In genomic region chr22:37219534-37219933, GRCh38 we compare ENCODE assay signal across 12 cellular contexts. TPM values are rescaled to one million over a fixed set of nuclear protein-coding genes. Genes with fewer than 3 reads are reported as not detected.
DNase-seq lines count a peak whose midpoint lies in the region; ATAC-seq and FAIRE-seq lines count a peak whose summit lies in the region.
"Had no signal": no experiment of that assay in that cellular context is flagged by ENCODE, and none has a peak within 500 bp of the region (broad histone marks: within the 10 kb centered on the region; RNA-seq: fewer than 3 reads in every experiment).

No MANE protein-coding gene starts in this region.

- peaks cover 41% of the 10 kb centered on the region for H3K36me3 Mint-ChIP-seq in activated CD8-positive, alpha-beta memory T cell treated with anti-CD3 and anti-CD28 coated beads, Interleukin-2, amount 10 ng/mL, durations not matched to agents 7 days and 5 days
- peaks cover 48% of the 10 kb centered on the region for H3K36me3 Mint-ChIP-seq in activated CD4-positive, alpha-beta memory T cell treated with anti-CD3 and anti-CD28 coated beads, Interleukin-2, amount 10 ng/mL, durations not matched to agents 7 days and 5 days (ENCODE audit: low read depth)
- peaks cover 36% of the 10 kb centered on the region for H3K36me3 Mint-ChIP-seq in stimulated activated naive CD8-positive, alpha-beta T cell treated with anti-CD3 and anti-CD28 coated beads, Interleukin-15, Interleukin-2, amounts not matched to agents 100 ng/mL and 50 ng/mL, for 24 hours (ENCODE audit: low read depth)

- peak overlapping the region; percentile 92 for H3K27ac Mint-ChIP-seq in activated CD8-positive, alpha-beta memory T cell treated with anti-CD3 and anti-CD28 coated beads, Interleukin-2, amount 10 ng/mL, durations not matched to agents 7 days and 5 days
- peak overlapping the region; percentile 93 for H3K27ac Mint-ChIP-seq in activated CD4-positive, alpha-beta memory T cell treated with anti-CD3 and anti-CD28 coated beads, Interleukin-2, amount 10 ng/mL, durations not matched to agents 7 days and 5 days
- H3K27ac Mint-ChIP-seq in stimulated activated naive CD8-positive, alpha-beta T cell treated with anti-CD3 and anti-CD28 coated beads, Interleukin-15, Interleukin-2, amounts not matched to agents 100 ng/mL and 50 ng/mL, for 24 hours, result peak overlapping the region; percentile 84
- H3K27ac Mint-ChIP-seq: dendritic cell treated with granulocyte-macrophage colony-stimulating factor and Interleukin-4, amounts not matched to agents 40 ng/mL and 50 ng/mL, for 4 days had no signal

- H3K4me1 ChIP-seq in small intestine (ENCODE audit: control insufficient read depth in 2 of 2, insufficient read depth in 1 of 2, low read depth in 1 of 2, low read length in 1 of 2), result no peaks in the 10 kb centered on the region

- CTCF ChIA-PET in activated CD8-positive, alpha-beta memory T cell treated with anti-CD3 and anti-CD28 coated beads, Interleukin-2, amount 10 ng/mL, durations not matched to agents 7 days and 5 days (lab: Charles Lee), result interaction anchor here (1.0 to 5.7 kb wide), 11 partner anchors 11 to 57 kb away, joined by 3 to 62 read pairs (median 4); partner anchors contain the start of gene RAC2
- CTCF ChIA-PET in activated CD4-positive, alpha-beta memory T cell treated with anti-CD3 and anti-CD28 coated beads, Interleukin-2, amount 10 ng/mL, durations not matched to agents 7 days and 5 days (lab: Charles Lee), result interaction anchor here (0.9 to 2.1 kb wide), 5 partner anchors 19 to 41 kb away, joined by 3 to 12 read pairs (median 4); no protein-coding TSS in a partner anchor

- H3K27me3 ChIP-seq in small intestine (ENCODE audit: control insufficient read depth in 2 of 2, insufficient read depth in 2 of 2, low read length in 2 of 2), result no peaks in the 10 kb centered on the region

- POLR2A ChIA-PET in activated CD4-positive, alpha-beta memory T cell treated with anti-CD3 and anti-CD28 coated beads, Interleukin-2, amount 10 ng/mL, durations not matched to agents 7 days and 5 days (lab: Charles Lee), result interaction anchor here (0.9 to 9.1 kb wide), 9 partner anchors 10 to 189 kb away, joined by 3 to 113 read pairs (median 5); partner anchors contain the start of gene RAC2

- no peak overlapping the region for H3K4me3 ChIP-seq in small intestine (ENCODE audit: low read depth in 1 of 2, low read length in 2 of 2)

- peaks cover 2% of the 10 kb centered on the region for H3K9me3 Mint-ChIP-seq in activated CD8-positive, alpha-beta memory T cell treated with anti-CD3 and anti-CD28 coated beads, Interleukin-2, amount 10 ng/mL, durations not matched to agents 7 days and 5 days (ENCODE audit: low read depth)
- peaks cover 11% of the 10 kb centered on the region for H3K9me3 Mint-ChIP-seq in activated CD4-positive, alpha-beta memory T cell treated with anti-CD3 and anti-CD28 coated beads, Interleukin-2, amount 10 ng/mL, durations not matched to agents 7 days and 5 days
- peaks cover 8% of the 10 kb centered on the region for H3K9me3 Mint-ChIP-seq in stimulated activated naive CD8-positive, alpha-beta T cell treated with anti-CD3 and anti-CD28 coated beads, Interleukin-15, Interleukin-2, amounts not matched to agents 100 ng/mL and 50 ng/mL, for 24 hours

- WGBS in small intestine, 3 donors, result 74 to 80% (median 76%) methylated on average over 6 of the region's 6 CpGs

- no peaks in the 10 kb centered on the region for H3K9me3 ChIP-seq in small intestine (ENCODE audit: control insufficient read depth, low read depth)

- DNase-seq in activated CD8-positive, alpha-beta memory T cell treated with anti-CD3 and anti-CD28 coated beads, Interleukin-2, amount 10 ng/mL, durations not matched to agents 7 days and 5 days, result no peak
- DNase-seq in activated CD8-positive, alpha-beta memory T cell treated with anti-CD3 and anti-CD28 coated beads for 24 hours, result no peak
- no peak for DNase-seq in activated CD4-positive, alpha-beta memory T cell treated with anti-CD3 and anti-CD28 coated beads, Interleukin-2, amount 10 ng/mL, durations not matched to agents 7 days and 5 days
- DNase-seq in small intestine, result no peak
- DNase-seq: mesendoderm, NCI-H510A treated with DMSO at 0.1 percent for 48 hours had no signal

- no peaks in the 10 kb centered on the region for H3K27me3 Mint-ChIP-seq in activated CD8-positive, alpha-beta memory T cell treated with anti-CD3 and anti-CD28 coated beads, Interleukin-2, amount 10 ng/mL, durations not matched to agents 7 days and 5 days
- H3K27me3 Mint-ChIP-seq in activated CD4-positive, alpha-beta memory T cell treated with anti-CD3 and anti-CD28 coated beads, Interleukin-2, amount 10 ng/mL, durations not matched to agents 7 days and 5 days, result peaks cover 1% of the 10 kb centered on the region
- H3K27me3 Mint-ChIP-seq in stimulated activated naive CD8-positive, alpha-beta T cell treated with anti-CD3 and anti-CD28 coated beads, Interleukin-15, Interleukin-2, amounts not matched to agents 100 ng/mL and 50 ng/mL, for 24 hours, result no peaks in the 10 kb centered on the region

- H3K36me3 ChIP-seq in small intestine (ENCODE audit: control insufficient read depth in 2 of 2, insufficient read depth in 2 of 2, low read length in 2 of 2), result no peaks in the 10 kb centered on the region

- peak overlapping the region; percentile 71 for H3K4me3 Mint-ChIP-seq in activated CD8-positive, alpha-beta memory T cell treated with anti-CD3 and anti-CD28 coated beads, Interleukin-2, amount 10 ng/mL, durations not matched to agents 7 days and 5 days
- peak overlapping the region; percentile 63 for H3K4me3 Mint-ChIP-seq in activated CD4-positive, alpha-beta memory T cell treated with anti-CD3 and anti-CD28 coated beads, Interleukin-2, amount 10 ng/mL, durations not matched to agents 7 days and 5 days
- H3K4me3 Mint-ChIP-seq in stimulated activated naive CD8-positive, alpha-beta T cell treated with anti-CD3 and anti-CD28 coated beads, Interleukin-15, Interleukin-2, amounts not matched to agents 100 ng/mL and 50 ng/mL, for 24 hours, result peak overlapping the region; percentile 80
- H3K4me3 Mint-ChIP-seq: dendritic cell treated with granulocyte-macrophage colony-stimulating factor and Interleukin-4, amounts not matched to agents 40 ng/mL and 50 ng/mL, for 4 days had no signal

- H3K4me1 Mint-ChIP-seq in activated CD8-positive, alpha-beta memory T cell treated with anti-CD3 and anti-CD28 coated beads, Interleukin-2, amount 10 ng/mL, durations not matched to agents 7 days and 5 days, result peaks cover 80% of the 10 kb centered on the region
- H3K4me1 Mint-ChIP-seq in activated CD4-positive, alpha-beta memory T cell treated with anti-CD3 and anti-CD28 coated beads, Interleukin-2, amount 10 ng/mL, durations not matched to agents 7 days and 5 days, result peaks cover 72% of the 10 kb centered on the region
- peaks cover 85% of the 10 kb centered on the region for H3K4me1 Mint-ChIP-seq in stimulated activated naive CD8-positive, alpha-beta T cell treated with anti-CD3 and anti-CD28 coated beads, Interleukin-15, Interleukin-2, amounts not matched to agents 100 ng/mL and 50 ng/mL, for 24 hours (ENCODE audit: low read depth)

- ATAC-seq in activated CD8-positive, alpha-beta memory T cell treated with anti-CD3 and anti-CD28 coated beads, Interleukin-2, amount 10 ng/mL, durations not matched to agents 7 days and 5 days, result peak; percentile 18
- ATAC-seq in HG02798 (IDR thresholded peaks at IDR 0.05; ENCODE audit: poor library complexity, unreplicated experiment) (peak; percentile 22), HG02884 (IDR thresholded peaks at IDR 0.05; ENCODE audit: unreplicated experiment) (no peak), GM21576 (IDR thresholded peaks at IDR 0.05; ENCODE audit: unreplicated experiment) (no peak)
- ATAC-seq: right cardiac atrium had no signal

- peak overlapping the region in 1 of 2 donors; percentile 87 for H3K27ac ChIP-seq in small intestine (ENCODE audit: low read depth in 1 of 2, low read length in 1 of 2)

- no peak for FAIRE-seq in small intestine (lab: Jason Lieb, UNC)

RNA-seq across cellular contexts. Expression of gene SSTR3, which starts 7.3 kb away (rescaled TPM):
- total RNA-seq in activated CD8-positive, alpha-beta memory T cell treated with anti-CD3 and anti-CD28 coated beads, Interleukin-2, amount 10 ng/mL, durations not matched to agents 7 days and 5 days, result 1 to 10 TPM; 1.3 to 2.2 TPM
- 1 to 10 TPM; 3.4 to 3.9 TPM for total RNA-seq in activated CD4-positive, alpha-beta memory T cell treated with anti-CD3 and anti-CD28 coated beads, Interleukin-2, amount 10 ng/mL, durations not matched to agents 7 days and 5 days
- polyA plus RNA-seq in small intestine, result under 1 TPM in 1 of 3 donors, not detected in 2; 0.09 TPM
- total RNA-seq: right cardiac atrium had no signal
- polyA plus RNA-seq: right cardiac atrium had no signal

RNA-seq across cellular contexts. Expression of gene RAC2, which starts 24.5 kb away (rescaled TPM):
- 100 to 1,000 TPM; 834 to 907 TPM for total RNA-seq in activated CD8-positive, alpha-beta memory T cell treated with anti-CD3 and anti-CD28 coated beads, Interleukin-2, amount 10 ng/mL, durations not matched to agents 7 days and 5 days
- 1,000 to 10,000 TPM in 1 of 2 experiments, 100 to 1,000 TPM in 1; 984 to 1,005 TPM for total RNA-seq in activated CD4-positive, alpha-beta memory T cell treated with anti-CD3 and anti-CD28 coated beads, Interleukin-2, amount 10 ng/mL, durations not matched to agents 7 days and 5 days
- 10 to 100 TPM; 12.1 to 41.1 (median 29.3) TPM for polyA plus RNA-seq in small intestine

RNA-seq across cellular contexts. Expression of gene C1QTNF6, which starts 31.5 kb away (rescaled TPM):
- total RNA-seq in activated CD8-positive, alpha-beta memory T cell treated with anti-CD3 and anti-CD28 coated beads, Interleukin-2, amount 10 ng/mL, durations not matched to agents 7 days and 5 days, result 1 to 10 TPM; 6.7 to 7.4 TPM
- total RNA-seq in activated CD4-positive, alpha-beta memory T cell treated with anti-CD3 and anti-CD28 coated beads, Interleukin-2, amount 10 ng/mL, durations not matched to agents 7 days and 5 days, result 10 to 100 TPM; 10.2 to 10.3 TPM
- polyA plus RNA-seq in small intestine, result 1 to 10 TPM; 2.4 to 3.6 (median 2.6) TPM

Comparison
In these comparisons a context has a peak if more than half of its experiments do, and no peak if none do; other contexts are left out.
1. ATAC-seq: peak in activated CD8-positive, alpha-beta memory T cell treated with anti-CD3 and anti-CD28 coated beads, Interleukin-2, amount 10 ng/mL, durations not matched to agents 7 days and 5 days (single experiment) and HG02798 (single experiment); none in HG02884 (single experiment) and GM21576 (single experiment).
2. Peak in every context shown above with its lines, with median percentiles within 50 percentile points of each other: H3K27ac Mint-ChIP-seq and H3K4me3 Mint-ChIP-seq.